9 cellular contexts compared by ENCODE assay signal in genomic region chr1:31617218-31617916, GRCh38. TPM values are rescaled to one million over a fixed set of nuclear protein-coding genes. Genes with fewer than 3 reads are reported as not detected.
DNase-seq lines count a peak whose midpoint lies in the region; ATAC-seq and TF ChIP-seq lines count a peak whose summit lies in the region.
"Had no signal": no experiment of that assay in that cellular context is flagged by ENCODE, and none has a peak within 500 bp of the region (broad histone marks: within the 10 kb centered on the region; RNA-seq: fewer than 3 reads in every experiment).

TSS of gene HCRTR1 (plus strand) at chr1:31617689. CDS start at chr1:31619193, 1,504 bp downstream.

- whole genome bisulfite sequencing in esophagus squamous epithelium, 2 donors, result 20 to 27% methylated on average over 9 to 12 of the region's 48 CpGs

- H3K27ac ChIP-seq in PC-3 (ENCODE audit: low read length), result no peak within 1 kb of the TSS
- no peak within 1 kb of the TSS for H3K27ac ChIP-seq in esophagus squamous epithelium

- H3K4me2 ChIP-seq in PC-3 (ENCODE audit: low read length), result peak within 1 kb of the TSS; percentile 91

- H3K9me3 ChIP-seq in PC-3 (ENCODE audit: low read length), result no peaks in the 10 kb centered on the region
- H3K9me3 ChIP-seq in esophagus squamous epithelium, result no peaks in the 10 kb centered on the region
- H3K9me3 ChIP-seq in neuron (ENCODE audit: low read length), result no peaks in the 10 kb centered on the region

- intact Hi-C loops in PC-3 (cut with micrococcal nuclease), result no loop called here
- intact Hi-C loops in esophagus squamous epithelium (cut with DNase I), result no loop called here

- BruUV-seq in PC-3 (replicated peaks; lab: Mats Ljungman, UMichigan), result no TSS peak

- H3K36me3 Mint-ChIP-seq in T-helper 2 cell treated with Interferon-gamma antibody and Interleukin-4, amounts not matched to agents 5 μg/mL and 100 μg/mL, for 36 hours (ENCODE audit: low read depth), result no peaks in the 10 kb centered on the region
- H3K36me3 Mint-ChIP-seq: activated naive CD8-positive, alpha-beta T cell treated with anti-CD3 and anti-CD28 coated beads, Interleukin-2, amount 10 ng/mL, durations not matched to agents 7 days and 5 days had no signal

- CTCF ChIA-PET in BJ (lab: Yijun Ruan, JAX) (interaction anchor here (0.5 to 4.0 kb wide), 23 partner anchors 8 to 195 kb away, joined by 3 to 29 read pairs (median 5); partner anchors contain the start of gene PEF1), PC-3 (lab: Charles Lee) (interaction anchor here (1.0 kb wide), 1 partner anchor 27 kb away, joined by 4 read pairs; the partner anchor contains the start of gene PEF1)

- H3K4me3 ChIP-seq in BJ (ENCODE audit: low read depth, low read length) (peak within 1 kb of the TSS; percentile 47), PC-3 (ENCODE audit: low read length) (peak within 1 kb of the TSS; percentile 71), esophagus squamous epithelium (peak within 1 kb of the TSS; percentile 31 to 69 (median 46)), neuron (ENCODE audit: low read length) (peak within 1 kb of the TSS; percentile 39)

- H3F3A ChIP-seq in PC-3 (ENCODE audit: low read length, unreplicated experiment), result no peaks in the 10 kb centered on the region

- peaks cover 2% of the 10 kb centered on the region for H3K4me1 Mint-ChIP-seq in T-helper 2 cell treated with Interferon-gamma antibody and Interleukin-4, amounts not matched to agents 5 μg/mL and 100 μg/mL, for 36 hours (ENCODE audit: low read depth)

- no peak for TF ChIP-seq POLR2A in esophagus squamous epithelium (IDR thresholded peaks at IDR 0.05)

- peaks cover 25% of the 10 kb centered on the region for H3K27me3 Mint-ChIP-seq in T-helper 2 cell treated with Interferon-gamma antibody and Interleukin-4, amounts not matched to agents 5 μg/mL and 100 μg/mL, for 36 hours (ENCODE audit: low read depth)

- no peaks in the 10 kb centered on the region for H3K9me2 ChIP-seq in PC-3 (replicated peaks; ENCODE audit: low read length)

- H3K27me3 ChIP-seq in BJ (ENCODE audit: control insufficient read depth, insufficient read depth, low read length) (peaks cover 12% of the 10 kb centered on the region), PC-3 (ENCODE audit: low read length) (no peaks in the 10 kb centered on the region), esophagus squamous epithelium (peaks cover 0 to 35% (median 3%) of the 10 kb centered on the region in 4 donors), neuron (ENCODE audit: insufficient read depth, low read length) (peaks cover 26% of the 10 kb centered on the region)

- no peaks in the 10 kb centered on the region for H3K79me2 ChIP-seq in PC-3 (ENCODE audit: low read length)

- no peak within 1 kb of the TSS for H3K27ac Mint-ChIP-seq in T-helper 2 cell treated with Interferon-gamma antibody and Interleukin-4, amounts not matched to agents 5 μg/mL and 100 μg/mL, for 36 hours
- H3K27ac Mint-ChIP-seq: activated naive CD8-positive, alpha-beta T cell treated with anti-CD3 and anti-CD28 coated beads, Interleukin-2, amount 10 ng/mL, durations not matched to agents 7 days and 5 days had no signal

- H2AFZ ChIP-seq in PC-3 (ENCODE audit: low read length) (peak within 1 kb of the TSS; percentile 85), neuron (ENCODE audit: low read depth, low read length) (peak within 1 kb of the TSS; percentile 73)

- no peak for TF ChIP-seq CTCF in BJ (IDR thresholded peaks at IDR 0.05; ENCODE audit: insufficient read depth, low read depth, low read length)
- TF ChIP-seq CTCF in PC-3 (conservative IDR thresholded peaks at IDR 0.05; ENCODE audit: low read depth, low read length), result no peak
- TF ChIP-seq CTCF in esophagus squamous epithelium (IDR thresholded peaks at IDR 0.05), result no peak

- H3K36me3 ChIP-seq in BJ (ENCODE audit: control insufficient read depth, insufficient read depth, low read length) (no peaks in the 10 kb centered on the region), PC-3 (ENCODE audit: low read depth, low read length) (no peaks in the 10 kb centered on the region), esophagus squamous epithelium (no peaks in the 10 kb centered on the region), neuron (ENCODE audit: insufficient read depth, low read length) (no peaks in the 10 kb centered on the region)

- POLR2A ChIA-PET in BJ (lab: Charles Lee), result no interaction called here
- POLR2A ChIA-PET in PC-3 (lab: Charles Lee; ENCODE audit: unreplicated experiment), result interaction anchor here (0.6 kb wide), 1 partner anchor 29 kb away, joined by 3 read pairs; no protein-coding TSS in a partner anchor

- H3K9ac ChIP-seq in PC-3 (ENCODE audit: low read length), result no peak within 1 kb of the TSS

- H3K4me3 Mint-ChIP-seq in T-helper 2 cell treated with Interferon-gamma antibody and Interleukin-4, amounts not matched to agents 5 μg/mL and 100 μg/mL, for 36 hours, result no peak within 1 kb of the TSS
- H3K4me3 Mint-ChIP-seq: activated naive CD8-positive, alpha-beta T cell treated with anti-CD3 and anti-CD28 coated beads, Interleukin-2, amount 10 ng/mL, durations not matched to agents 7 days and 5 days had no signal

- no peaks in the 10 kb centered on the region for H4K20me1 ChIP-seq in PC-3 (ENCODE audit: low read length)

- no peaks in the 10 kb centered on the region for H3K4me1 ChIP-seq in PC-3 (ENCODE audit: insufficient read depth, low read length)
- peaks cover 8 to 16% (median 11%) of the 10 kb centered on the region in 3 donors for H3K4me1 ChIP-seq in esophagus squamous epithelium
- H3K4me1 ChIP-seq in neuron (ENCODE audit: insufficient read depth, low read length), result peaks cover 12% of the 10 kb centered on the region

- no peak for ATAC-seq in PC-3

- H3K9me3 Mint-ChIP-seq in T-helper 2 cell treated with Interferon-gamma antibody and Interleukin-4, amounts not matched to agents 5 μg/mL and 100 μg/mL, for 36 hours, result no peaks in the 10 kb centered on the region
- H3K9me3 Mint-ChIP-seq: activated naive CD8-positive, alpha-beta T cell treated with anti-CD3 and anti-CD28 coated beads, Interleukin-2, amount 10 ng/mL, durations not matched to agents 7 days and 5 days had no signal

- DNase-seq in BJ (ENCODE audit: low read depth) (no peak), PC-3 (no peak), esophagus squamous epithelium (lab: John Stamatoyannopoulos, UW) (no peak), NCI-H2107 (lab: John Stamatoyannopoulos, UW) (no peak), SKM-1 (lab: John Stamatoyannopoulos, UW; ENCODE audit: unreplicated experiment) (no peak)
- DNase-seq in activated effector memory CD4-positive, alpha-beta T cell treated with anti-CD3 and anti-CD28 coated beads, Interleukin-2, amount 50 U/mL, for 16 hours, result no peak
- DNase-seq in T-helper 2 cell treated with Interferon-gamma antibody and Interleukin-4, amounts not matched to agents 5 μg/mL and 100 μg/mL, for 36 hours (ENCODE audit: low spot score), result no peak

RNA-seq across cellular contexts. Expression of gene HCRTR1, which starts in this region (rescaled TPM):
- not detected in 2 replicates for polyA plus RNA-seq in BJ (2011; rRNA removed)
- polyA minus RNA-seq in BJ (2011; rRNA and poly(A)+ RNA removed), result not detected in 2 replicates
- total RNA-seq in PC-3 (2014; rRNA removed), result not detected in 2 replicates
- under 1 TPM in 1 of 4 donors, not detected in 3; 0.22 TPM for total RNA-seq in esophagus squamous epithelium
- total RNA-seq: activated naive CD8-positive, alpha-beta T cell treated with anti-CD3 and anti-CD28 coated beads, Interleukin-2, amount 10 ng/mL, durations not matched to agents 7 days and 5 days had no signal
